32 cellular contexts compared by ENCODE assay signal in the genomic region with DNA sequence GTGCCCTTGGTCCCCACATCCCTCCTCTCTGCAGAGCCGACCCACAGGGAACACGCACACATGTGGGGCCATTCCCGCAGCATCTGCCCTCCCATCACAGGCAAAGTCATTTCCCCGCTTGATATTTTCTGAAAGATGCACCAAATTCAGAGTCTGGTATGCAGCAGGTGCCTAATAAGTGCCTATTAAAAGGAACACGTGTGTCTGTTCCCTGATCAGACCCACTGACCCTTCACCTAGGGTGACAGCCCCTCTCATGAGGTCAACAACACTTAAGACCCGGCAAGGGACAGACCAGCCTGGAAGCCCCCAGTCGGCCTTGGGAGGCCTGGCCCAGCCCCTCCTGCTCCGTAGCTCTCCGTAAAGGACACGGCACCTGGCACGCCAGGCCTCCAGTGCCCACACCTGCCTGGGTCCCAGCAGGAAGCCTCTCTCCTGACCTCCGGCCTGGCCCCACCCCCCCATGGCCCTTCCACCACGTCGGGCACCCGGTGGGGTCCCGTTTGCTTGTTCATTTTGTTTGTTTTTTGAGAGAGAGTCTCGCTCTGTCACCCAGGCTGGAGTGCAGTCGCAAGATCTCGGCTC. TPM values are rescaled to one million over a fixed set of nuclear protein-coding genes. Genes with fewer than 3 reads are reported as not detected.
"Had no signal": no experiment of that assay in that cellular context is flagged by ENCODE, and none has a peak within 500 bp of the region (broad histone marks: within the 10 kb centered on the region; RNA-seq: fewer than 3 reads in every experiment).

No MANE protein-coding gene starts in this region.

- H3K4me2 ChIP-seq: hepatocyte, smooth muscle cell had no signal

- H3K27ac ChIP-seq: colonic mucosa, epithelial cell of prostate, esophagus muscularis mucosa, foreskin keratinocyte, gastroesophageal sphincter, heart left ventricle, hepatocyte, ovary, testis, tibial artery had no signal

- DNase-seq: colonic mucosa; effector CD8-positive, alpha-beta T cell; endodermal cell; foreskin keratinocyte; heart left ventricle; kidney; natural killer cell; occipital lobe; ovary; posterior cingulate gyrus; retina; stimulated activated CD4-positive, alpha-beta T cell treated with anti-CD3 and anti-CD28 coated beads, Interleukin-12 subunit alpha, Interleukin-12 subunit beta, amount 100 ng/mL, for 4 hours; stimulated activated CD4-positive, alpha-beta T cell treated with anti-CD3 and anti-CD28 coated beads, Interleukin-1b, Interleukin-23, amount 100 ng/mL, for 48 hours; stimulated activated CD4-positive, alpha-beta T cell treated with anti-CD3 and anti-CD28 coated beads, Interleukin-4, amount 100 ng/mL, for 1 hour; stimulated activated CD8-positive, alpha-beta memory T cell treated with anti-CD3 and anti-CD28 coated beads, Interleukin-4, amount 100 ng/mL, for 48 hours; stimulated activated naive CD4-positive, alpha-beta T cell; substantia nigra; testis; tibial artery had no signal

- H3K4me1 ChIP-seq: colonic mucosa, esophagus muscularis mucosa, foreskin keratinocyte, gastroesophageal sphincter, heart left ventricle, testis, tibial artery had no signal

- H3K79me2 ChIP-seq: hepatocyte had no signal

- H3K4me3 ChIP-seq: colonic mucosa, esophagus muscularis mucosa, gastroesophageal sphincter, heart left ventricle, hepatocyte, lung, ovary, smooth muscle cell, testis, tibial artery had no signal

- H3K27me3 ChIP-seq: colonic mucosa, esophagus muscularis mucosa, foreskin keratinocyte, gastroesophageal sphincter, heart left ventricle, hepatocyte, ovary, testis, tibial artery had no signal

- ATAC-seq: foreskin keratinocyte, gastroesophageal sphincter, left lobe of liver, natural killer cell, sciatic nerve had no signal

- H2AFZ ChIP-seq: hepatocyte had no signal

- H3K36me3 ChIP-seq: ovary had no signal

- H3K9me3 ChIP-seq: colonic mucosa, esophagus muscularis mucosa, gastroesophageal sphincter, heart left ventricle, ovary, testis, tibial artery had no signal

- FAIRE-seq: kidney had no signal

RNA-seq across cellular contexts. Expression of a gene that starts 36.4 kb away (rescaled TPM):
- total RNA-seq: esophagus muscularis mucosa, fibroblast of lung, foreskin keratinocyte, kidney, left lobe of liver, occipital lobe, pulmonary artery endothelial cell, sciatic nerve, smooth muscle cell, urinary bladder had no signal
- polyA plus RNA-seq: fibroblast of lung, foreskin keratinocyte, hepatocyte, liver, neural cell, smooth muscle cell, urinary bladder had no signal
